23 cellular contexts compared by ENCODE assay signal in genomic region chr17:81878294-81878693, GRCh38.
"Had no signal": no experiment of that assay in that cellular context is flagged by ENCODE, and none has a peak within 500 bp of the region (broad histone marks: within the 10 kb centered on the region; RNA-seq: fewer than 3 reads in every experiment).

No MANE protein-coding gene starts in this region.

- DNase-seq: hypothalamus; immature natural killer cell; islet precursor cell; left ventricle myocardium inferior; mesendoderm; naive B cell; natural killer cell; nephron progenitor cell; pancreas; posterior cingulate gyrus; retina; right cardiac atrium; stimulated activated CD4-positive, alpha-beta T cell treated with anti-CD3 and anti-CD28 coated beads, Interleukin-12 subunit alpha, Interleukin-12 subunit beta, amount 100 ng/mL, for 4 hours; stimulated activated CD4-positive, alpha-beta T cell treated with anti-CD3 and anti-CD28 coated beads, Interleukin-15, amount 100 ng/mL, for 24 hours; stimulated activated CD4-positive, alpha-beta T cell treated with anti-CD3 and anti-CD28 coated beads, Interleukin-2, amount 100 ng/mL, for 24 hours; stimulated activated CD4-positive, alpha-beta T cell treated with anti-CD3 and anti-CD28 coated beads, Interleukin-4, amount 100 ng/mL, for 1 hour; stimulated activated naive CD4-positive, alpha-beta T cell; uterus had no signal

- H3K9me3 ChIP-seq: left ventricle myocardium inferior, pancreas, prostate gland, tibial nerve, uterus had no signal

- H3K27me3 ChIP-seq: pancreas, tibial nerve, uterus had no signal

- H3K36me3 ChIP-seq: pancreas, prostate gland, uterus had no signal

- ATAC-seq: natural killer cell, pancreas, right cardiac atrium, sciatic nerve had no signal

- H3K4me1 ChIP-seq: pancreas, prostate gland, uterus had no signal

- FAIRE-seq: pancreas had no signal

- H3K4me3 ChIP-seq: left ventricle myocardium inferior, lung, pancreas, prostate gland, skin epidermis, tibial nerve, uterus had no signal
